In genomic region chr12:65937181-65937641, GRCh38 we compare ENCODE assay signal across 12 cellular contexts.
DNase-seq lines count a peak whose midpoint lies in the region; ATAC-seq and TF ChIP-seq lines count a peak whose summit lies in the region.
"Had no signal": no experiment of that assay in that cellular context is flagged by ENCODE, and none has a peak within 500 bp of the region (broad histone marks: within the 10 kb centered on the region; RNA-seq: fewer than 3 reads in every experiment).

No MANE protein-coding gene starts in this region.

- in situ Hi-C loops in ACHN (cut with HindIII; ENCODE audit: low pct_ligation_motif_present, low pct_unique_long_range_greater_than_20kb, low sequenced_read_pairs), result no loop called here

- H3K4me3 Mint-ChIP-seq in CD4-positive, alpha-beta T cell, result no peak overlapping the region
- H3K4me3 Mint-ChIP-seq: T-helper 2 cell treated with Interferon-gamma antibody and Interleukin-4, amounts not matched to agents 5 μg/mL and 100 μg/mL, for 36 hours had no signal

- H3K23ac ChIP-seq in mesendoderm (ENCODE audit: low read length), result no peak overlapping the region

- no peak overlapping the region for H3K9ac ChIP-seq in HCT116 (ENCODE audit: low read length)
- H3K9ac ChIP-seq in mesendoderm (ENCODE audit: low read length), result no peak overlapping the region

- no peaks in the 10 kb centered on the region for H4K20me1 ChIP-seq in HCT116 (ENCODE audit: insufficient read depth)

- no peak overlapping the region for H4K8ac ChIP-seq in mesendoderm (ENCODE audit: low read depth, low read length)

- H3K4me1 ChIP-seq in HCT116 (ENCODE audit: control insufficient read depth in 1 of 2, insufficient read depth in 2 of 2, low read length in 2 of 2), result peaks cover 95 to 100% of the 10 kb centered on the region in 2 experiments
- H3K4me1 ChIP-seq in mesendoderm (ENCODE audit: control insufficient read depth, low read depth, low read length), result peaks cover 3% of the 10 kb centered on the region

- H3K27ac ChIP-seq in HCT116 (ENCODE audit: low read depth, low read length), result peak overlapping the region; percentile 66
- no peak overlapping the region for H3K27ac ChIP-seq in mesendoderm (ENCODE audit: low read depth, low read length)
- H3K27ac ChIP-seq in CD4-positive, alpha-beta T cell (ENCODE audit: low read depth, low read length), result no peak overlapping the region
- H3K27ac ChIP-seq: gastroesophageal sphincter, pancreas, uterus had no signal

- peak; percentile 88 for DNase-seq in ACHN
- peak; percentile 66 for DNase-seq in HCT116 (ENCODE audit: low read depth, low spot score)
- peak; percentile 46 for DNase-seq in dermis blood vessel endothelial cell
- DNase-seq in mesendoderm, result no peak
- DNase-seq in CD4-positive, alpha-beta T cell, result no peak
- no peak for DNase-seq in activated CD4-positive, alpha-beta T cell treated with anti-CD3 and anti-CD28 coated beads, Interleukin-2, amount 50 U/mL, for 4 hours
- no peak for DNase-seq in NCI-H2029 treated with DMSO at 0.1 percent for 48 hours (lab: John Stamatoyannopoulos, UW)
- DNase-seq: pancreas, uterus had no signal

- H2AK5ac ChIP-seq in mesendoderm (ENCODE audit: low read length), result no peak overlapping the region

- intact Hi-C loops in HCT116 (cut with micrococcal nuclease), result no loop called here
- intact Hi-C loops in CD4-positive, alpha-beta T cell (cut with DNase I, micrococcal nuclease), result no loop called here

- H2AFZ ChIP-seq in HCT116 (ENCODE audit: low read depth, low read length, poor library complexity, severe bottlenecking), result no peak overlapping the region

- H3K27me3 ChIP-seq in HCT116 (ENCODE audit: insufficient read depth, low read length) (no peaks in the 10 kb centered on the region), mesendoderm (ENCODE audit: insufficient read depth, low read length, poor library complexity) (no peaks in the 10 kb centered on the region)
- H3K27me3 ChIP-seq in CD4-positive, alpha-beta T cell (ENCODE audit: control insufficient read depth, insufficient read depth, low read length), result peaks cover 9% of the 10 kb centered on the region
- H3K27me3 ChIP-seq: gastroesophageal sphincter, pancreas, uterus had no signal

- POLR2A ChIA-PET in HCT116 (lab: Charles Lee), result no interaction called here
- POLR2A ChIA-PET in CD4-positive, alpha-beta T cell (lab: Charles Lee), result no interaction called here

- H3K9me3 ChIP-seq in HCT116 (ENCODE audit: control insufficient read depth in 1 of 2, insufficient read depth in 1 of 2, low read depth in 1 of 2, low read length in 2 of 2), result no peaks in the 10 kb centered on the region
- no peaks in the 10 kb centered on the region for H3K9me3 ChIP-seq in CD4-positive, alpha-beta T cell (ENCODE audit: control insufficient read depth, low read length)
- H3K9me3 ChIP-seq: gastroesophageal sphincter, pancreas, uterus had no signal

- no peak overlapping the region for H3K56ac ChIP-seq in mesendoderm (ENCODE audit: low read length)

- RAD21 ChIA-PET in HCT116 (lab: Charles Lee; ENCODE audit: low non-redundant PET in 1 of 2, low total read pairs in 2 of 2, uncharacterized antibody in 2 of 2, unreplicated experiment in 2 of 2), result interaction anchor here in 1 of 2 experiments (0.6 kb wide), 1 partner anchor 53 kb away, joined by 3 read pairs; no protein-coding TSS in a partner anchor

- TF ChIP-seq CTCF in HCT116 (IDR thresholded peaks at IDR 0.05 in 2 of 3, conservative IDR thresholded peaks at IDR 0.05 in 1 of 3; ENCODE audit: borderline replicate concordance in 1 of 3, insufficient read depth in 1 of 3, low read depth in 2 of 3, low read length in 2 of 3), result no peak
- no peak for TF ChIP-seq CTCF in CD4-positive, alpha-beta T cell (IDR thresholded peaks at IDR 0.05)

- H3K4me3 ChIP-seq in HCT116 (replicated peaks in 1 of 2; ENCODE audit: low read depth in 1 of 2, low read length in 2 of 2), result no peak overlapping the region
- H3K4me3 ChIP-seq in mesendoderm (ENCODE audit: low read length), result no peak overlapping the region
- H3K4me3 ChIP-seq: gastroesophageal sphincter, pancreas, uterus had no signal

- peak overlapping the region; percentile 39 for H3K18ac ChIP-seq in mesendoderm (ENCODE audit: low read length)

- no peak overlapping the region for H3K27ac Mint-ChIP-seq in CD4-positive, alpha-beta T cell
- H3K27ac Mint-ChIP-seq: T-helper 2 cell treated with Interferon-gamma antibody and Interleukin-4, amounts not matched to agents 5 μg/mL and 100 μg/mL, for 36 hours had no signal

- H3K4me2 ChIP-seq in HCT116 (ENCODE audit: low read length), result peak overlapping the region; percentile 37
- H3K4me2 ChIP-seq in mesendoderm (ENCODE audit: low read length), result no peak overlapping the region

- peaks cover 99% of the 10 kb centered on the region for H3K79me2 ChIP-seq in HCT116 (ENCODE audit: insufficient read depth, low read length)
- no peaks in the 10 kb centered on the region for H3K79me2 ChIP-seq in mesendoderm (ENCODE audit: control insufficient read depth, insufficient read depth, low read length)

- no peak overlapping the region for H2BK15ac ChIP-seq in mesendoderm (replicated peaks; ENCODE audit: low read depth)

- peaks cover 20% of the 10 kb centered on the region for H3K27me3 Mint-ChIP-seq in CD4-positive, alpha-beta T cell

- CTCF ChIA-PET in HCT116 (lab: Charles Lee), result interaction anchor here (1.3 kb wide), 1 partner anchor 10 kb away, joined by 3 read pairs; no protein-coding TSS in a partner anchor
- CTCF ChIA-PET in CD4-positive, alpha-beta T cell (lab: Charles Lee), result no interaction called here

- H4K5ac ChIP-seq in mesendoderm (ENCODE audit: low read length), result no peak overlapping the region

- no peaks in the 10 kb centered on the region for H3K9me3 Mint-ChIP-seq in CD4-positive, alpha-beta T cell
- H3K9me3 Mint-ChIP-seq: T-helper 2 cell treated with Interferon-gamma antibody and Interleukin-4, amounts not matched to agents 5 μg/mL and 100 μg/mL, for 36 hours had no signal

- H3K36me3 ChIP-seq in HCT116 (ENCODE audit: control insufficient read depth in 1 of 2, insufficient read depth in 2 of 2, low read length in 2 of 2) (peaks cover 0 to 7% of the 10 kb centered on the region in 2 experiments; a peak in 1 of 4 replicates), mesendoderm (ENCODE audit: control insufficient read depth, insufficient read depth, low read length) (no peaks in the 10 kb centered on the region)
- H3K36me3 ChIP-seq: gastroesophageal sphincter, pancreas, uterus had no signal

- no peak overlapping the region for H2BK120ac ChIP-seq in mesendoderm (ENCODE audit: low read depth, low read length)

- H3K36me3 Mint-ChIP-seq in CD4-positive, alpha-beta T cell (ENCODE audit: low read depth), result no peaks in the 10 kb centered on the region

- peak overlapping the region; percentile 55 for H3K4ac ChIP-seq in mesendoderm (ENCODE audit: low read depth, low read length)

- no peak for TF ChIP-seq RAD21 in HCT116 (IDR thresholded peaks at IDR 0.05; ENCODE audit: low read depth)

- ATAC-seq in HCT116 (peak; percentile 78), HG02973 (IDR thresholded peaks at IDR 0.05; ENCODE audit: unreplicated experiment) (no peak)
- ATAC-seq in CD4-positive, alpha-beta T cell (ENCODE audit: poor library complexity), result no peak
- ATAC-seq: gastroesophageal sphincter had no signal

- no CpG with 5 or more reads among the region's 4 CpGs for WGBS in mesendoderm (ENCODE audit: extremely low coverage, insufficient coverage, low lambda C conversion rate)

- H3K9me2 ChIP-seq in HCT116 (ENCODE audit: insufficient read depth), result no peaks in the 10 kb centered on the region

- H3K4me1 Mint-ChIP-seq in CD4-positive, alpha-beta T cell (ENCODE audit: low read depth), result no peaks in the 10 kb centered on the region

- no peak for TF ChIP-seq POLR2A in HCT116 (IDR thresholded peaks at IDR 0.05; ENCODE audit: borderline replicate concordance, extremely low read depth, insufficient read depth, insufficient read length)

- BruUV-seq in HCT116 (replicated peaks; lab: Mats Ljungman, UMichigan), result no TSS peak

- no peaks in the 10 kb centered on the region for H3K79me1 ChIP-seq in mesendoderm (ENCODE audit: low read length)

- no peak overlapping the region for H2BK5ac ChIP-seq in mesendoderm (ENCODE audit: low read length)

TF ChIP-seq in HCT116, 20 proteins besides CTCF, POLR2A, EP300 and RAD21 (continues in another document):
- TF ChIP-seq EZH2phosphoT487 (IDR thresholded peaks at IDR 0.05; ENCODE audit: borderline replicate concordance) (no peak), SP1 (IDR thresholded peaks at IDR 0.05; ENCODE audit: low read depth) (peak; percentile 48; the same call in 1 of the 2 replicates), CEBPB (IDR thresholded peaks at IDR 0.05; ENCODE audit: low read depth) (no peak), MAX (IDR thresholded peaks at IDR 0.05) (no peak), JUND (IDR thresholded peaks at IDR 0.05) (peak; percentile 42), SIN3A (IDR thresholded peaks at IDR 0.05; ENCODE audit: low read depth) (no peak), FOSL1 (IDR thresholded peaks at IDR 0.05; ENCODE audit: low read depth) (0 out of 2 replicates have a peak, but pooled peaks have one; percentile 23), SRF (IDR thresholded peaks at IDR 0.05; ENCODE audit: low read depth) (no peak)
- TF ChIP-seq, protein P1, sequence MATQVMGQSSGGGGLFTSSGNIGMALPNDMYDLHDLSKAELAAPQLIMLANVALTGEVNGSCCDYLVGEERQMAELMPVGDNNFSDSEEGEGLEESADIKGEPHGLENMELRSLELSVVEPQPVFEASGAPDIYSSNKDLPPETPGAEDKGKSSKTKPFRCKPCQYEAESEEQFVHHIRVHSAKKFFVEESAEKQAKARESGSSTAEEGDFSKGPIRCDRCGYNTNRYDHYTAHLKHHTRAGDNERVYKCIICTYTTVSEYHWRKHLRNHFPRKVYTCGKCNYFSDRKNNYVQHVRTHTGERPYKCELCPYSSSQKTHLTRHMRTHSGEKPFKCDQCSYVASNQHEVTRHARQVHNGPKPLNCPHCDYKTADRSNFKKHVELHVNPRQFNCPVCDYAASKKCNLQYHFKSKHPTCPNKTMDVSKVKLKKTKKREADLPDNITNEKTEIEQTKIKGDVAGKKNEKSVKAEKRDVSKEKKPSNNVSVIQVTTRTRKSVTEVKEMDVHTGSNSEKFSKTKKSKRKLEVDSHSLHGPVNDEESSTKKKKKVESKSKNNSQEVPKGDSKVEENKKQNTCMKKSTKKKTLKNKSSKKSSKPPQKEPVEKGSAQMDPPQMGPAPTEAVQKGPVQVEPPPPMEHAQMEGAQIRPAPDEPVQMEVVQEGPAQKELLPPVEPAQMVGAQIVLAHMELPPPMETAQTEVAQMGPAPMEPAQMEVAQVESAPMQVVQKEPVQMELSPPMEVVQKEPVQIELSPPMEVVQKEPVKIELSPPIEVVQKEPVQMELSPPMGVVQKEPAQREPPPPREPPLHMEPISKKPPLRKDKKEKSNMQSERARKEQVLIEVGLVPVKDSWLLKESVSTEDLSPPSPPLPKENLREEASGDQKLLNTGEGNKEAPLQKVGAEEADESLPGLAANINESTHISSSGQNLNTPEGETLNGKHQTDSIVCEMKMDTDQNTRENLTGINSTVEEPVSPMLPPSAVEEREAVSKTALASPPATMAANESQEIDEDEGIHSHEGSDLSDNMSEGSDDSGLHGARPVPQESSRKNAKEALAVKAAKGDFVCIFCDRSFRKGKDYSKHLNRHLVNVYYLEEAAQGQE (IDR thresholded peaks at IDR 0.05; ENCODE audit: low read depth), result no peak

Comparison
In these comparisons a context has a peak if more than half of its experiments do, and no peak if none do; other contexts are left out.
1. DNase-seq: peak in ACHN (single experiment), HCT116 (single experiment) and dermis blood vessel endothelial cell (single experiment); none in mesendoderm (single experiment), CD4-positive, alpha-beta T cell (0 of 10), activated CD4-positive, alpha-beta T cell treated with anti-CD3 and anti-CD28 coated beads, Interleukin-2, amount 50 U/mL, for 4 hours (0 of 2) and NCI-H2029 treated with DMSO at 0.1 percent for 48 hours (single experiment).